ENCODE assay signal across 23 cellular contexts in the genomic region with DNA sequence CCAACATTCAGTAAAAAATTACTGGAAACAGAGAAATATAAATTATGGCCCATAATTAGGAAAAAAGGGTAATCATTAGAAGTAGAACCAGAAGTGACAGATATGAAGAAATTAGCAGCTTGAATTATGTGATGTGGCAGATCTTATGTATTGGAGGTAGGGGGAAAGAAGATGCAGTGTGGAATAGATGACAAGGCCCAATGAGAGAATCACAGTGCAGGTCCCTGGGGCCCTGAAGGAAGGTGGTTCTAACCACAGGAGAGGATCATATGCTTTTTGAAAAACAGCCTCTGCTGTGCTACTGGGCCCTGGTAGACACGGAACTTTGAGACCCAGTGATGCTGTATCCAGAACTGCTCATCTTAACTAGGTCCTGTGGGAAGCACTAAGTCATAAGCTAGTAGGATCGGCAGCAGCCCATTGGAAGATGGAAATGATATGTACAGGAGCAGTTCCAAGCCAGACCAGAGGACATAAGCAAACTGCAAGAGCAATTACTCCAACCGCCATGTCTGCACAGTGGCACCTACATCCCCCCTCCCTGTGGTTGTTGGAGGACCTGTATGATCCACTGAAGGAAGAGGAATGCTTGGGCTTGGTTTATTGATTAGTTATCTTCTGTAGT. TPM values are rescaled to one million over a fixed set of nuclear protein-coding genes. Genes with fewer than 3 reads are reported as not detected.
DNase-seq lines count a peak whose midpoint lies in the region; ATAC-seq lines count a peak whose summit lies in the region.
"Had no signal": no experiment of that assay in that cellular context is flagged by ENCODE, and none has a peak within 500 bp of the region (broad histone marks: within the 10 kb centered on the region; RNA-seq: fewer than 3 reads in every experiment).

No MANE protein-coding gene starts in this region.

- peak; percentile 55 for ATAC-seq in activated CD4-positive, alpha-beta T cell treated with anti-CD3 and anti-CD28 coated beads for 36 hours
- peak; percentile 37 to 78 for ATAC-seq in activated naive CD4-positive, alpha-beta T cell treated with anti-CD3 and anti-CD28 coated beads, Interleukin-2, amount 50 U/mL, for 72 hours
- peak; percentile 67 for ATAC-seq in activated T-helper 17 cell treated with anti-CD3 and anti-CD28 coated beads, Interleukin-2, amount 50 U/mL, for 72 hours (replicated peaks)
- ATAC-seq in stimulated activated naive B cell treated with anti-CD40 and anti-IgM and Interleukin-4, amounts not matched to agents 10 μg/mL and 1 μg/mL and 100 μg/mL, for 72 hours (replicated peaks): peak; percentile 33 to 63
- no peak for ATAC-seq in GM19463 (IDR thresholded peaks at IDR 0.05; ENCODE audit: unreplicated experiment)
- ATAC-seq: Panc1 had no signal

- DNase-seq in activated CD4-positive, alpha-beta T cell treated with anti-CD3 and anti-CD28 coated beads for 36 hours: no peak
- DNase-seq in activated CD4-positive, alpha-beta T cell treated with anti-CD3 and anti-CD28 coated beads, Interleukin-2, amount 10 ng/mL, durations not matched to agents 7 days and 5 days: no peak
- no peak for DNase-seq in activated naive CD4-positive, alpha-beta T cell treated with anti-CD3 and anti-CD28 coated beads, Interleukin-2, amount 50 U/mL, for 72 hours (ENCODE audit: low spot score in 2 of 2)
- DNase-seq in activated naive CD4-positive, alpha-beta T cell treated with anti-CD3 and anti-CD28 coated beads, Interleukin-2, amount 10 ng/mL, durations not matched to agents 7 days and 5 days: no peak
- no peak for DNase-seq in stimulated activated naive B cell treated with anti-CD40 and anti-IgM and Interleukin-4, amounts not matched to agents 10 μg/mL and 1 μg/mL and 100 μg/mL, for 72 hours
- DNase-seq: 8988T, Calu3, DMS79 treated with DMSO at 0.1 percent for 48 hours, GF-D8, Karpas-422, NCI-H1092, NCI-H1417 treated with DMSO at 0.1 percent for 48 hours, NCI-H1694 treated with DMSO at 0.1 percent for 48 hours, NCI-H2081, NCI-H2227 treated with DMSO at 0.1 percent for 48 hours, NCI-H510A, NCI-H69, SHP77 treated with DMSO at 0.1 percent for 48 hours had no signal

- no peaks in the 10 kb centered on the region for H3K27me3 Mint-ChIP-seq in activated CD4-positive, alpha-beta T cell treated with anti-CD3 and anti-CD28 coated beads for 36 hours
- no peaks in the 10 kb centered on the region for H3K27me3 Mint-ChIP-seq in activated CD4-positive, alpha-beta T cell treated with anti-CD3 and anti-CD28 coated beads, Interleukin-2, amount 10 ng/mL, durations not matched to agents 7 days and 5 days
- no peaks in the 10 kb centered on the region for H3K27me3 Mint-ChIP-seq in activated naive CD4-positive, alpha-beta T cell treated with anti-CD3 and anti-CD28 coated beads, Interleukin-2, amount 10 ng/mL, durations not matched to agents 7 days and 5 days
- no peaks in the 10 kb centered on the region for H3K27me3 Mint-ChIP-seq in activated T-helper 17 cell treated with anti-CD3 and anti-CD28 coated beads, Interleukin-2, amount 50 U/mL, for 72 hours
- no peaks in the 10 kb centered on the region for H3K27me3 Mint-ChIP-seq in stimulated activated naive B cell treated with anti-CD40 and anti-IgM and Interleukin-4, amounts not matched to agents 10 μg/mL and 1 μg/mL and 100 μg/mL, for 72 hours

- H3K4me1 Mint-ChIP-seq in activated CD4-positive, alpha-beta T cell treated with anti-CD3 and anti-CD28 coated beads for 36 hours: peaks cover 12% of the 10 kb centered on the region
- H3K4me1 Mint-ChIP-seq in activated CD4-positive, alpha-beta T cell treated with anti-CD3 and anti-CD28 coated beads, Interleukin-2, amount 10 ng/mL, durations not matched to agents 7 days and 5 days: peaks cover 5% of the 10 kb centered on the region
- peaks cover 3% of the 10 kb centered on the region for H3K4me1 Mint-ChIP-seq in activated naive CD4-positive, alpha-beta T cell treated with anti-CD3 and anti-CD28 coated beads, Interleukin-2, amount 10 ng/mL, durations not matched to agents 7 days and 5 days
- H3K4me1 Mint-ChIP-seq in activated T-helper 17 cell treated with anti-CD3 and anti-CD28 coated beads, Interleukin-2, amount 50 U/mL, for 72 hours: peaks cover 6% of the 10 kb centered on the region
- H3K4me1 Mint-ChIP-seq in stimulated activated naive B cell treated with anti-CD40 and anti-IgM and Interleukin-4, amounts not matched to agents 10 μg/mL and 1 μg/mL and 100 μg/mL, for 72 hours: peaks cover 4 to 11% of the 10 kb centered on the region in 2 donors

- peak overlapping the region; percentile 14 for H3K27ac Mint-ChIP-seq in activated CD4-positive, alpha-beta T cell treated with anti-CD3 and anti-CD28 coated beads for 36 hours
- H3K27ac Mint-ChIP-seq in activated CD4-positive, alpha-beta T cell treated with anti-CD3 and anti-CD28 coated beads, Interleukin-2, amount 10 ng/mL, durations not matched to agents 7 days and 5 days: no peak overlapping the region
- peak overlapping the region in 1 of 2 donors; percentile 94 for H3K27ac Mint-ChIP-seq in activated naive CD4-positive, alpha-beta T cell treated with anti-CD3 and anti-CD28 coated beads, Interleukin-2, amount 50 U/mL, for 72 hours
- no peak overlapping the region for H3K27ac Mint-ChIP-seq in activated naive CD4-positive, alpha-beta T cell treated with anti-CD3 and anti-CD28 coated beads, Interleukin-2, amount 10 ng/mL, durations not matched to agents 7 days and 5 days
- peak overlapping the region; percentile 68 for H3K27ac Mint-ChIP-seq in activated T-helper 17 cell treated with anti-CD3 and anti-CD28 coated beads, Interleukin-2, amount 50 U/mL, for 72 hours
- no peak overlapping the region for H3K27ac Mint-ChIP-seq in stimulated activated naive B cell treated with anti-CD40 and anti-IgM and Interleukin-4, amounts not matched to agents 10 μg/mL and 1 μg/mL and 100 μg/mL, for 72 hours

- CTCF ChIA-PET in activated CD4-positive, alpha-beta T cell treated with anti-CD3 and anti-CD28 coated beads for 36 hours (lab: Charles Lee): interaction anchor here (1.2 kb wide), 1 partner anchor 91 kb away, joined by 3 read pairs; no protein-coding TSS in a partner anchor
- CTCF ChIA-PET in activated CD4-positive, alpha-beta T cell treated with anti-CD3 and anti-CD28 coated beads, Interleukin-2, amount 10 ng/mL, durations not matched to agents 7 days and 5 days (lab: Charles Lee): interaction anchor here (0.6 kb wide), 1 partner anchor 178 kb away, joined by 3 read pairs; no protein-coding TSS in a partner anchor
- CTCF ChIA-PET in activated naive CD4-positive, alpha-beta T cell treated with anti-CD3 and anti-CD28 coated beads, Interleukin-2, amount 10 ng/mL, durations not matched to agents 7 days and 5 days (lab: Charles Lee): no interaction called here

- H3K9me3 Mint-ChIP-seq in activated CD4-positive, alpha-beta T cell treated with anti-CD3 and anti-CD28 coated beads for 36 hours (ENCODE audit: low read depth): no peaks in the 10 kb centered on the region
- H3K9me3 Mint-ChIP-seq in activated CD4-positive, alpha-beta T cell treated with anti-CD3 and anti-CD28 coated beads, Interleukin-2, amount 10 ng/mL, durations not matched to agents 7 days and 5 days: peaks cover 3% of the 10 kb centered on the region
- peaks cover 0 to 15% of the 10 kb centered on the region in 2 donors for H3K9me3 Mint-ChIP-seq in activated naive CD4-positive, alpha-beta T cell treated with anti-CD3 and anti-CD28 coated beads, Interleukin-2, amount 50 U/mL, for 72 hours
- H3K9me3 Mint-ChIP-seq in activated naive CD4-positive, alpha-beta T cell treated with anti-CD3 and anti-CD28 coated beads, Interleukin-2, amount 10 ng/mL, durations not matched to agents 7 days and 5 days: no peaks in the 10 kb centered on the region
- H3K9me3 Mint-ChIP-seq in activated T-helper 17 cell treated with anti-CD3 and anti-CD28 coated beads, Interleukin-2, amount 50 U/mL, for 72 hours: no peaks in the 10 kb centered on the region
- H3K9me3 Mint-ChIP-seq in stimulated activated naive B cell treated with anti-CD40 and anti-IgM and Interleukin-4, amounts not matched to agents 10 μg/mL and 1 μg/mL and 100 μg/mL, for 72 hours: peaks cover 0 to 2% of the 10 kb centered on the region in 2 donors

- intact Hi-C loops in activated CD4-positive, alpha-beta T cell treated with anti-CD3 and anti-CD28 coated beads for 36 hours (cut with DNase I, micrococcal nuclease): no loop called here

- peaks cover 16% of the 10 kb centered on the region for H3K36me3 Mint-ChIP-seq in activated CD4-positive, alpha-beta T cell treated with anti-CD3 and anti-CD28 coated beads for 36 hours (ENCODE audit: low read depth)
- H3K36me3 Mint-ChIP-seq in activated CD4-positive, alpha-beta T cell treated with anti-CD3 and anti-CD28 coated beads, Interleukin-2, amount 10 ng/mL, durations not matched to agents 7 days and 5 days (ENCODE audit: low read depth): peaks cover 3% of the 10 kb centered on the region
- peaks cover 34 to 39% of the 10 kb centered on the region in 2 donors for H3K36me3 Mint-ChIP-seq in activated naive CD4-positive, alpha-beta T cell treated with anti-CD3 and anti-CD28 coated beads, Interleukin-2, amount 50 U/mL, for 72 hours
- peaks cover 40% of the 10 kb centered on the region for H3K36me3 Mint-ChIP-seq in activated naive CD4-positive, alpha-beta T cell treated with anti-CD3 and anti-CD28 coated beads, Interleukin-2, amount 10 ng/mL, durations not matched to agents 7 days and 5 days
- H3K36me3 Mint-ChIP-seq in activated T-helper 17 cell treated with anti-CD3 and anti-CD28 coated beads, Interleukin-2, amount 50 U/mL, for 72 hours (ENCODE audit: low read depth): peaks cover 44% of the 10 kb centered on the region
- H3K36me3 Mint-ChIP-seq in stimulated activated naive B cell treated with anti-CD40 and anti-IgM and Interleukin-4, amounts not matched to agents 10 μg/mL and 1 μg/mL and 100 μg/mL, for 72 hours: peaks cover 31 to 45% of the 10 kb centered on the region in 2 donors

- H3K4me3 Mint-ChIP-seq in activated CD4-positive, alpha-beta T cell treated with anti-CD3 and anti-CD28 coated beads for 36 hours: no peak overlapping the region
- no peak overlapping the region for H3K4me3 Mint-ChIP-seq in activated CD4-positive, alpha-beta T cell treated with anti-CD3 and anti-CD28 coated beads, Interleukin-2, amount 10 ng/mL, durations not matched to agents 7 days and 5 days
- no peak overlapping the region for H3K4me3 Mint-ChIP-seq in activated naive CD4-positive, alpha-beta T cell treated with anti-CD3 and anti-CD28 coated beads, Interleukin-2, amount 10 ng/mL, durations not matched to agents 7 days and 5 days
- peak overlapping the region; percentile 2 for H3K4me3 Mint-ChIP-seq in activated T-helper 17 cell treated with anti-CD3 and anti-CD28 coated beads, Interleukin-2, amount 50 U/mL, for 72 hours
- H3K4me3 Mint-ChIP-seq in stimulated activated naive B cell treated with anti-CD40 and anti-IgM and Interleukin-4, amounts not matched to agents 10 μg/mL and 1 μg/mL and 100 μg/mL, for 72 hours: no peak overlapping the region

- POLR2A ChIA-PET in activated CD4-positive, alpha-beta T cell treated with anti-CD3 and anti-CD28 coated beads for 36 hours (lab: Charles Lee): no interaction called here
- POLR2A ChIA-PET in activated CD4-positive, alpha-beta T cell treated with anti-CD3 and anti-CD28 coated beads, Interleukin-2, amount 10 ng/mL, durations not matched to agents 7 days and 5 days (lab: Charles Lee): interaction anchor here (0.6 kb wide), 1 partner anchor 56 kb away, joined by 4 read pairs; no protein-coding TSS in a partner anchor

RNA-seq across cellular contexts. Expression of a gene that starts 14.2 kb away (rescaled TPM):
- total RNA-seq in activated CD4-positive, alpha-beta T cell treated with anti-CD3 and anti-CD28 coated beads for 36 hours: 1 to 10 TPM; 4.0 to 4.7 TPM
- total RNA-seq in activated CD4-positive, alpha-beta T cell treated with anti-CD3 and anti-CD28 coated beads, Interleukin-2, amount 10 ng/mL, durations not matched to agents 7 days and 5 days: 10 to 100 TPM in 1 of 2 experiments, 1 to 10 TPM in 1; 9.2 to 11.7 TPM
- total RNA-seq in activated naive CD4-positive, alpha-beta T cell treated with anti-CD3 and anti-CD28 coated beads, Interleukin-2, amount 50 U/mL, for 72 hours: 10 to 100 TPM; 30.9 to 34.0 TPM
- 10 to 100 TPM; 28.6 to 44.7 TPM for total RNA-seq in activated T-helper 17 cell treated with anti-CD3 and anti-CD28 coated beads, Interleukin-2, amount 50 U/mL, for 72 hours

RNA-seq across cellular contexts. Expression of a gene that starts 40.5 kb away (rescaled TPM):
- not detected for total RNA-seq in activated CD4-positive, alpha-beta T cell treated with anti-CD3 and anti-CD28 coated beads for 36 hours
- not detected for total RNA-seq in activated CD4-positive, alpha-beta T cell treated with anti-CD3 and anti-CD28 coated beads, Interleukin-2, amount 10 ng/mL, durations not matched to agents 7 days and 5 days
- total RNA-seq in activated naive CD4-positive, alpha-beta T cell treated with anti-CD3 and anti-CD28 coated beads, Interleukin-2, amount 50 U/mL, for 72 hours: not detected
- total RNA-seq in activated T-helper 17 cell treated with anti-CD3 and anti-CD28 coated beads, Interleukin-2, amount 50 U/mL, for 72 hours: not detected
- total RNA-seq: Calu3, HT-29, OCI-LY7 had no signal

Comparison
In these comparisons a context has a peak if more than half of its experiments do, and no peak if none do; other contexts are left out.
1. H3K27ac Mint-ChIP-seq: peak in activated CD4-positive, alpha-beta T cell treated with anti-CD3 and anti-CD28 coated beads for 36 hours (single experiment) and activated T-helper 17 cell treated with anti-CD3 and anti-CD28 coated beads, Interleukin-2, amount 50 U/mL, for 72 hours (single experiment); none in activated CD4-positive, alpha-beta T cell treated with anti-CD3 and anti-CD28 coated beads, Interleukin-2, amount 10 ng/mL, durations not matched to agents 7 days and 5 days (single experiment), activated naive CD4-positive, alpha-beta T cell treated with anti-CD3 and anti-CD28 coated beads, Interleukin-2, amount 10 ng/mL, durations not matched to agents 7 days and 5 days (single experiment) and stimulated activated naive B cell treated with anti-CD40 and anti-IgM and Interleukin-4, amounts not matched to agents 10 μg/mL and 1 μg/mL and 100 μg/mL, for 72 hours (single experiment).